In genomic region chr11:126978911-126979310, GRCh38 we compare ENCODE assay signal across 1 cellular context.
TF ChIP-seq lines count a peak whose summit lies in the region.

No MANE protein-coding gene starts in this region.

TF ChIP-seq in GM23338, 12 proteins besides CTCF, POLR2A, EP300 and RAD21 (continued from another document):
- TF ChIP-seq REST (IDR thresholded peaks at IDR 0.05; ENCODE audit: unreplicated experiment) (no peak), ZNF331 (CRISPR knock-in tag; IDR thresholded peaks at IDR 0.05; ENCODE audit: low read depth) (no peak), ETS1 (IDR thresholded peaks at IDR 0.05) (no peak), EZH2phosphoT487 (IDR thresholded peaks at IDR 0.05; ENCODE audit: unreplicated experiment) (no peak), JUNB (IDR thresholded peaks at IDR 0.05; ENCODE audit: unreplicated experiment) (no peak), STAT1 (IDR thresholded peaks at IDR 0.05; ENCODE audit: unreplicated experiment) (no peak), EZH2 (IDR thresholded peaks at IDR 0.05; ENCODE audit: low read depth, unreplicated experiment) (no peak), NANOG (IDR thresholded peaks at IDR 0.05; ENCODE audit: borderline replicate concordance) (no peak), POLR2AphosphoS5 (IDR thresholded peaks at IDR 0.05; ENCODE audit: low read depth) (no peak)
